In the genomic region with DNA sequence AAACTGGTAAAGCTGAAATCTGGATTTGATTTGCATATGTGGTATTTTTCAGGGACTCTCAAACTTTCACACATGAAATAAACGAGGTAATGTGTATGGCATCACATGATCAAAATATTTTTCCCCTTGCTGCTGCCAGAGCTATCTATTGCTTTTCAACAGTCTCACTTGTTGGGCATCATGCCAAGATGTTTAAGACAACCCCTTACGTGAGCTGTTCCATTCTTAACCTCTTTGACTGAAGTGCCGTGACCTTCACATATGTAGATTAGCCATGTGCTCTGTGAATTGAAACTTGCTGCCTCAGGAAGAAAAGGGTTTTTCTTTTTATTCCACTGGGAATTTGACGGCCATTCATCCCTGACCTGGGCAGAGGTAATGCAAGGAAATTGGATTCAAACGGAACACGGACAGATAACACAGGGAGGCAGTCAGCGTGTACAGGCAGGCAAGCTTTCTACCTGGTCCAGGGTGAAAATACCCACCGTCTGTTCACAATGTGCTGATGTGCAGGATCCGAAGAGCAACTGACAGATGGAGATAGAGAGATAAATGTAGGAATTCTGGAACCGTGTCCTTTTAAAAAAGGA, we compare ENCODE assay signal across 8 cellular contexts. TPM values are rescaled to one million over a fixed set of nuclear protein-coding genes. Genes with fewer than 3 reads are reported as not detected.
DNase-seq lines count a peak whose midpoint lies in the region; ATAC-seq and TF ChIP-seq lines count a peak whose summit lies in the region.

No MANE protein-coding gene starts in this region.

- H3K27ac ChIP-seq in WERI-Rb-1: no peak overlapping the region
- no peak overlapping the region for H3K27ac ChIP-seq in iPS-20b (ENCODE audit: low read length)
- H3K27ac ChIP-seq in transverse colon: no peak overlapping the region

- H3K4me3 ChIP-seq in WERI-Rb-1 (ENCODE audit: low read depth, low read length) (no peak overlapping the region), iPS-20b (ENCODE audit: low read length) (peak overlapping the region; percentile 48), transverse colon (no peak overlapping the region)

- H3K9me3 ChIP-seq in WERI-Rb-1 (ENCODE audit: severe bottlenecking) (no peaks in the 10 kb centered on the region), iPS-20b (ENCODE audit: insufficient read depth, low read depth, low read length) (no peaks in the 10 kb centered on the region), transverse colon (no peaks in the 10 kb centered on the region)

- intact Hi-C loops in Calu3 (cut with micrococcal nuclease; ENCODE audit: unreplicated experiment): no loop called here
- intact Hi-C loops in transverse colon (cut with DNase I; ENCODE audit: low total_unique reads): no loop called here

- peak; percentile 76 for ATAC-seq in GM18511 (IDR thresholded peaks at IDR 0.05; ENCODE audit: unreplicated experiment)
- ATAC-seq in GM21825 (IDR thresholded peaks at IDR 0.05; ENCODE audit: unreplicated experiment): peak; percentile 67

- WGBS in transverse colon (ENCODE audit: low coverage in 1 of 2), 2 donors: 30 to 40% methylated on average over 7 to 10 of the region's 10 CpGs

- TF ChIP-seq POLR2A in transverse colon (IDR thresholded peaks at IDR 0.05): no peak

- H3K4me1 Mint-ChIP-seq in Calu3 (ENCODE audit: low read depth, unreplicated experiment): peaks cover 40% of the 10 kb centered on the region

- CTCF ChIA-PET in Calu3 (lab: Charles Lee): no interaction called here

- TF ChIP-seq EP300 in transverse colon (IDR thresholded peaks at IDR 0.05; ENCODE audit: low read depth): no peak

- H3K4me1 ChIP-seq in iPS-20b (ENCODE audit: insufficient read depth, low read length) (peaks cover 67% of the 10 kb centered on the region), transverse colon (peaks cover 7 to 68% (median 34%) of the 10 kb centered on the region in 4 donors)

- H3K27me3 ChIP-seq in WERI-Rb-1 (ENCODE audit: insufficient read depth, low read depth, severe bottlenecking) (no peaks in the 10 kb centered on the region), iPS-20b (ENCODE audit: insufficient read depth, low read length) (no peaks in the 10 kb centered on the region), transverse colon (no peaks in the 10 kb centered on the region)

- in situ Hi-C loops in transverse colon (cut with MboI; ENCODE audit: low pct_ligation_motif_present in 1 of 4, low pct_unique_long_range_greater_than_20kb in 1 of 4, low sequenced_read_pairs in 3 of 4): no loop called here

- no peaks in the 10 kb centered on the region; the same call in 1 of the 2 replicates for H3K36me3 ChIP-seq in WERI-Rb-1
- H3K36me3 ChIP-seq in iPS-20b (ENCODE audit: insufficient read depth, low read depth, low read length): 0 out of 2 replicates have a peak, but pooled peaks cover 1% of the 10 kb centered on the region
- no peaks in the 10 kb centered on the region for H3K36me3 ChIP-seq in transverse colon

- no peaks in the 10 kb centered on the region for H3K27me3 Mint-ChIP-seq in Calu3 (ENCODE audit: unreplicated experiment)

- peak overlapping the region; percentile 38; the same call in 1 of the 2 replicates for H3K9ac ChIP-seq in iPS-20b (ENCODE audit: low read depth, low read length)

- no peaks in the 10 kb centered on the region for H3K9me3 Mint-ChIP-seq in Calu3 (ENCODE audit: low read depth, unreplicated experiment)

- DNase-seq in NCI-H1092 treated with DMSO at 0.1 percent for 48 hours (lab: John Stamatoyannopoulos, UW): peak; percentile 64
- DNase-seq in WERI-Rb-1: peak; percentile 38
- no peak for DNase-seq in Calu3
- no peak for DNase-seq in hypothalamus (lab: John Stamatoyannopoulos, UW)
- no peak for DNase-seq in transverse colon

- no peak overlapping the region for H3K27ac Mint-ChIP-seq in Calu3 (ENCODE audit: unreplicated experiment)

- TF ChIP-seq CTCF in WERI-Rb-1 (IDR thresholded peaks at IDR 0.05; ENCODE audit: low read depth, low read length): no peak
- TF ChIP-seq CTCF in Calu3 (IDR thresholded peaks at IDR 0.05; ENCODE audit: unreplicated experiment): no peak
- TF ChIP-seq CTCF in transverse colon (IDR thresholded peaks at IDR 0.05): no peak

- no peaks in the 10 kb centered on the region for H3K36me3 Mint-ChIP-seq in Calu3 (ENCODE audit: insufficient read depth, unreplicated experiment)

- BruUV-seq in Calu3 (replicated peaks; lab: Mats Ljungman, UMichigan): no TSS peak

- H3K4me3 Mint-ChIP-seq in Calu3 (ENCODE audit: low read depth, unreplicated experiment): no peak overlapping the region

RNA-seq across cellular contexts. Expression of a gene that starts 14.2 kb away (rescaled TPM):
- total RNA-seq in Calu3 (2022) (50.5 and 53.5 TPM in 2 replicates), transverse colon (100 to 1,000 TPM in 2 of 4 donors, 10 to 100 TPM in 2; 87.1 to 194 (median 115) TPM)

Comparison
In these comparisons a context has a peak if more than half of its experiments do, and no peak if none do; other contexts are left out.
1. DNase-seq: peak in NCI-H1092 treated with DMSO at 0.1 percent for 48 hours (single experiment) and WERI-Rb-1 (single experiment); none in Calu3 (single experiment), hypothalamus (0 of 51) and transverse colon (single experiment).